In the genomic region with DNA sequence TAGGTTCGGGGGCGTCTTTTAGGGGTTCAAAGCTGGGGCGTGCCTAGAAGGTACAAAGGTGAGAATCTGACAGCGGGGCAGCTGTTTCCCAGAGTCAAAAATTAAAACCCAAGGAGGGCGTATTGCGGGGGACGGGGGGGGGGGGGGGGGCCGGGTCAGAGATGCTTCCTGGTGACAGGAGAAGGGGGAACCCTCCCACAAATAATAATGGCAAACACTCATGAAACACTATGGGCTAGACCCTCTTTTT, we compare ENCODE assay signal across 8 cellular contexts. TPM values are rescaled to one million over a fixed set of nuclear protein-coding genes. Genes with fewer than 3 reads are reported as not detected.
DNase-seq lines count a peak whose midpoint lies in the region; ATAC-seq and TF ChIP-seq lines count a peak whose summit lies in the region.

No MANE protein-coding gene starts in this region.

- H3K27ac ChIP-seq in CD8-positive, alpha-beta T cell (ENCODE audit: low read depth, low read length) = peak overlapping the region; percentile 64
- no peak overlapping the region for H3K27ac ChIP-seq in PC-9
- H3K27ac ChIP-seq in epithelial cell of prostate = peak overlapping the region; percentile 63

- CTCF ChIA-PET in CD8-positive, alpha-beta T cell (lab: Charles Lee) = interaction anchor here (1.5 kb wide), 1 partner anchor 11 kb away, joined by 3 read pairs; no protein-coding TSS in a partner anchor
- CTCF ChIA-PET in PC-9 (lab: Charles Lee) = interaction anchor here (0.7 kb wide), 1 partner anchor 846 kb away, joined by 12 read pairs; no protein-coding TSS in a partner anchor

- H3F3A ChIP-seq in PC-9 (ENCODE audit: insufficient read depth, low read depth) = peaks cover 18% of the 10 kb centered on the region; the same call in 1 of the 2 replicates

- peaks cover 2% of the 10 kb centered on the region for H3K36me3 Mint-ChIP-seq in CD8-positive, alpha-beta T cell
- no peaks in the 10 kb centered on the region for H3K36me3 Mint-ChIP-seq in osteocyte (ENCODE audit: unreplicated experiment)

- H3K27me3 ChIP-seq in CD8-positive, alpha-beta T cell (ENCODE audit: insufficient read depth, low read length) = no peaks in the 10 kb centered on the region
- no peaks in the 10 kb centered on the region for H3K27me3 ChIP-seq in PC-9 (ENCODE audit: insufficient read depth, low read depth)

- POLR2A ChIA-PET in CD8-positive, alpha-beta T cell (lab: Charles Lee) = interaction anchor here (0.6 kb wide), 1 partner anchor 196 kb away, joined by 3 read pairs; no protein-coding TSS in a partner anchor
- POLR2A ChIA-PET in PC-9 (lab: Charles Lee; ENCODE audit: unreplicated experiment) = interaction anchor here (0.6 kb wide), 1 partner anchor 310 kb away, joined by 4 read pairs; a partner anchor contains a TSS

- peak overlapping the region; percentile 97 for H3K27ac Mint-ChIP-seq in CD8-positive, alpha-beta T cell
- peak overlapping the region; percentile 93 for H3K27ac Mint-ChIP-seq in osteocyte (ENCODE audit: unreplicated experiment)

- BruUV-seq in PC-9 (replicated peaks; lab: Mats Ljungman, UMichigan) = no TSS peak

- no peak for TF ChIP-seq POLR2A in erythroblast (IDR thresholded peaks at IDR 0.05; ENCODE audit: low read length)

- H3K4me1 ChIP-seq in CD8-positive, alpha-beta T cell (ENCODE audit: insufficient read depth, low read length) = peaks cover 7% of the 10 kb centered on the region
- peaks cover 9% of the 10 kb centered on the region for H3K4me1 ChIP-seq in PC-9 (replicated peaks; ENCODE audit: insufficient read depth)

- peaks cover 32% of the 10 kb centered on the region for H4K20me1 ChIP-seq in PC-9 (ENCODE audit: insufficient read depth)

- DNase-seq in CD8-positive, alpha-beta T cell = no peak
- DNase-seq in PC-9 (no peak), epithelial cell of prostate (ENCODE audit: low read depth, low spot score) (no peak), osteocyte (ENCODE audit: extremely low spot score, unreplicated experiment) (no peak), erythroblast (lab: John Stamatoyannopoulos, UW) (no peak)

- TF ChIP-seq CTCF in CD8-positive, alpha-beta T cell (IDR thresholded peaks at IDR 0.05) = no peak
- TF ChIP-seq CTCF in PC-9 (conservative IDR thresholded peaks at IDR 0.05) (no peak), osteocyte (IDR thresholded peaks at IDR 0.05) (no peak)

- H3K9me3 Mint-ChIP-seq in CD8-positive, alpha-beta T cell = no peaks in the 10 kb centered on the region
- no peaks in the 10 kb centered on the region for H3K9me3 Mint-ChIP-seq in osteocyte (ENCODE audit: unreplicated experiment)

- no peak for ATAC-seq in CD8-positive, alpha-beta T cell
- ATAC-seq in GM19463 (IDR thresholded peaks at IDR 0.05; ENCODE audit: unreplicated experiment) = no peak
- ATAC-seq in HG03175 (IDR thresholded peaks at IDR 0.05; ENCODE audit: unreplicated experiment) = no peak
- no peak for ATAC-seq in GM21723 (IDR thresholded peaks at IDR 0.05; ENCODE audit: unreplicated experiment)

- H3K79me2 ChIP-seq in PC-9 (ENCODE audit: low read depth) = peaks cover 52% of the 10 kb centered on the region

- peak overlapping the region; percentile 99 for H3K4me3 Mint-ChIP-seq in CD8-positive, alpha-beta T cell
- H3K4me3 Mint-ChIP-seq in osteocyte (ENCODE audit: unreplicated experiment) = peak overlapping the region; percentile 99

- no peaks in the 10 kb centered on the region for H3K9me2 ChIP-seq in PC-9 (ENCODE audit: insufficient read depth)

- intact Hi-C loops in CD8-positive, alpha-beta T cell (cut with DNase I, micrococcal nuclease) = loop anchor here in 1 of 2 experiments (5.0 to 10.0 kb wide), 3 partner anchors 216 to 549 kb away; a partner anchor contains a TSS
- intact Hi-C loops in PC-9 (cut with micrococcal nuclease; ENCODE audit: unreplicated experiment) = no loop called here

- peak overlapping the region; percentile 83 for H3K4me2 ChIP-seq in PC-9

- no peaks in the 10 kb centered on the region for H3K9me3 ChIP-seq in CD8-positive, alpha-beta T cell (ENCODE audit: low read length)
- no peaks in the 10 kb centered on the region for H3K9me3 ChIP-seq in PC-9 (ENCODE audit: insufficient read depth, low read depth)

- H3K27me3 Mint-ChIP-seq in CD8-positive, alpha-beta T cell (ENCODE audit: low read depth) = peaks cover 3% of the 10 kb centered on the region
- H3K27me3 Mint-ChIP-seq in osteocyte (ENCODE audit: unreplicated experiment) = peaks cover 3% of the 10 kb centered on the region

- peak overlapping the region; percentile 91 for H3K4me3 ChIP-seq in CD8-positive, alpha-beta T cell (ENCODE audit: low read depth, low read length)
- peak overlapping the region; percentile 80 for H3K4me3 ChIP-seq in PC-9

- no peak overlapping the region for H2AFZ ChIP-seq in PC-9

- H3K4me1 Mint-ChIP-seq in CD8-positive, alpha-beta T cell (ENCODE audit: low read depth) = peaks cover 43% of the 10 kb centered on the region
- peaks cover 49% of the 10 kb centered on the region for H3K4me1 Mint-ChIP-seq in osteocyte (ENCODE audit: unreplicated experiment)

- H3K36me3 ChIP-seq in CD8-positive, alpha-beta T cell (ENCODE audit: insufficient read depth, low read length) = no peaks in the 10 kb centered on the region
- H3K36me3 ChIP-seq in PC-9 (ENCODE audit: low read depth) = no peaks in the 10 kb centered on the region

RNA-seq across cellular contexts. Expression of a gene that starts 0.7 kb away (rescaled TPM):
- total RNA-seq in CD8-positive, alpha-beta T cell = 1 to 10 TPM; 6.4 to 7.8 TPM
- 77.8 and 90.2 TPM in 2 replicates for total RNA-seq in PC-9 (2021)
- total RNA-seq in osteocyte = 14.8 and 16.5 TPM in 2 replicates

RNA-seq across cellular contexts. Expression of a gene that starts 42.1 kb away (rescaled TPM):
- not detected for total RNA-seq in CD8-positive, alpha-beta T cell
- total RNA-seq in PC-9 (2021) (3.8 and 5.4 TPM in 2 replicates), osteocyte (not detected in 2 replicates)
